Comparison of ENCODE assay signal across 8 cellular contexts in genomic region chr17:42819939-42820535, GRCh38. TPM values are rescaled to one million over a fixed set of nuclear protein-coding genes. Genes with fewer than 3 reads are reported as not detected.
A peak's percentile ranks its signal among the peaks of the same experiment; 100 is the strongest.
DNase-seq lines count a peak whose midpoint lies in the region; ATAC-seq, FAIRE-seq and TF ChIP-seq lines count a peak whose summit lies in the region.

No MANE protein-coding gene starts in this region.

- peak overlapping the region; percentile 23 for H3K27ac Mint-ChIP-seq in astrocyte (ENCODE audit: unreplicated experiment)

- H3K4me1 ChIP-seq in astrocyte (ENCODE audit: insufficient read depth, low read length), result peaks cover 31% of the 10 kb centered on the region

- no peak for FAIRE-seq in astrocyte (lab: Jason Lieb, UNC)

- H3K4me1 Mint-ChIP-seq in astrocyte (ENCODE audit: low read depth, unreplicated experiment), result peaks cover 23% of the 10 kb centered on the region

- TF ChIP-seq CTCF in GM10248 (IDR thresholded peaks at IDR 0.05; ENCODE audit: control extremely low read depth, extremely low read depth, low read depth, missing control alignments), result peak; percentile 72
- peak; percentile 82 for TF ChIP-seq CTCF in astrocyte (IDR thresholded peaks at IDR 0.05; ENCODE audit: insufficient read depth, low read depth, low read length)
- peak; percentile 77 for TF ChIP-seq CTCF in kidney epithelial cell (IDR thresholded peaks at IDR 0.05; ENCODE audit: insufficient read depth, low read length, poor library complexity, severe bottlenecking)

- no peak overlapping the region for H3K27ac ChIP-seq in astrocyte (ENCODE audit: low read depth, low read length)

- H4K20me1 ChIP-seq in astrocyte (ENCODE audit: insufficient read depth, low read length), result peaks cover 7% of the 10 kb centered on the region

- POLR2A ChIA-PET in GM10248 (lab: Yijun Ruan, JAX), result no interaction called here

- peak; percentile 62 for DNase-seq in GM10248 (ENCODE audit: extremely low spot score)
- peak; percentile 54 for DNase-seq in NCI-H1436 (lab: John Stamatoyannopoulos, UW)
- peak in 4 of 5 experiments; percentile 24 to 81 (median 50) for DNase-seq in T-helper 2 cell
- no peak for DNase-seq in astrocyte (ENCODE audit: low read depth)
- no peak for DNase-seq in kidney epithelial cell (ENCODE audit: low read depth)
- DNase-seq in stimulated activated CD8-positive, alpha-beta memory T cell treated with anti-CD3 and anti-CD28 coated beads, Interleukin-15, amount 100 ng/mL, for 48 hours (ENCODE audit: low read depth in 2 of 2), result peak; percentile 44 to 47
- no peak for DNase-seq in DMS79 (lab: John Stamatoyannopoulos, UW)

- H3K4me3 ChIP-seq in astrocyte (ENCODE audit: insufficient read depth, low read depth, low read length) (no peak overlapping the region), kidney epithelial cell (ENCODE audit: low read depth, low read length) (no peak overlapping the region)

- H3K36me3 ChIP-seq in astrocyte (ENCODE audit: insufficient read depth, low read length) (peaks cover 41% of the 10 kb centered on the region), kidney epithelial cell (ENCODE audit: control insufficient read depth, insufficient read depth, low read length) (peaks cover 2% of the 10 kb centered on the region)

- no peak overlapping the region for H3K9ac ChIP-seq in astrocyte (ENCODE audit: low read length)

- H3K27me3 Mint-ChIP-seq in astrocyte (ENCODE audit: low read depth, unreplicated experiment), result no peaks in the 10 kb centered on the region

- CTCF ChIA-PET in GM10248 (lab: Yijun Ruan, JAX), result interaction anchor here (0.8 to 6.6 kb wide), 22 partner anchors 9 to 242 kb away, joined by 3 to 80 read pairs (median 4); partner anchors contain the start of genes COA3, PSMC3IP, PSME3 and RPL27

- no peak overlapping the region for H2AFZ ChIP-seq in astrocyte (ENCODE audit: low read depth, low read length)

- no peaks in the 10 kb centered on the region for H3K27me3 ChIP-seq in astrocyte (ENCODE audit: insufficient read depth, low read length)
- no peaks in the 10 kb centered on the region for H3K27me3 ChIP-seq in kidney epithelial cell (ENCODE audit: control insufficient read depth, insufficient read depth, low read length)

- ATAC-seq in GM18873 (IDR thresholded peaks at IDR 0.05; ENCODE audit: low FRiP score, unreplicated experiment), result no peak

- no peaks in the 10 kb centered on the region for H3K9me3 ChIP-seq in astrocyte (ENCODE audit: insufficient read depth, low read depth, low read length)

- H3K4me2 ChIP-seq in astrocyte (ENCODE audit: low read length), result no peak overlapping the region

- peaks cover 17% of the 10 kb centered on the region for H3K36me3 Mint-ChIP-seq in astrocyte (ENCODE audit: low read depth, unreplicated experiment)

- H3K9me3 Mint-ChIP-seq in astrocyte (ENCODE audit: unreplicated experiment), result no peaks in the 10 kb centered on the region

- peaks cover 31% of the 10 kb centered on the region for H3K79me2 ChIP-seq in astrocyte (ENCODE audit: insufficient read depth, low read length)

- H3K4me3 Mint-ChIP-seq in astrocyte (ENCODE audit: unreplicated experiment), result no peak overlapping the region

RNA-seq across cellular contexts. Expression of gene BECN1, which starts 4.0 kb away (rescaled TPM):
- 79.8 and 87.6 TPM in 2 replicates for total RNA-seq in astrocyte
- 100 and 112 TPM in 2 replicates for total RNA-seq in kidney epithelial cell

RNA-seq across cellular contexts. Expression of gene PSME3, which starts 13.2 kb away (rescaled TPM):
- 131 and 152 TPM in 2 replicates for total RNA-seq in astrocyte
- total RNA-seq in kidney epithelial cell, result 164 and 182 TPM in 2 replicates

RNA-seq across cellular contexts. Expression of gene CNTD1, which starts 21.4 kb away (rescaled TPM):
- total RNA-seq in astrocyte, result not detected in 2 replicates
- 0.21 TPM in 1 of 2 replicates, not detected in the other for total RNA-seq in kidney epithelial cell

RNA-seq across cellular contexts. Expression of gene COA3, which starts 21.5 kb away (rescaled TPM):
- 31.8 and 34.3 TPM in 2 replicates for total RNA-seq in astrocyte
- total RNA-seq in kidney epithelial cell, result 48.3 and 49.4 TPM in 2 replicates

RNA-seq across cellular contexts. Expression of gene AOC2, which starts 24.3 kb away (rescaled TPM):
- total RNA-seq in astrocyte (4.1 and 5.0 TPM in 2 replicates), kidney epithelial cell (2.7 and 3.7 TPM in 2 replicates)

Comparison
In these comparisons a context has a peak if more than half of its experiments do, and no peak if none do; other contexts are left out.
1. DNase-seq: peak in GM10248 (single experiment), NCI-H1436 (single experiment), T-helper 2 cell (4 of 5) and stimulated activated CD8-positive, alpha-beta memory T cell treated with anti-CD3 and anti-CD28 coated beads, Interleukin-15, amount 100 ng/mL, for 48 hours (2 of 2); none in astrocyte (single experiment), kidney epithelial cell (single experiment) and DMS79 (single experiment).
2. Peak in every context shown above with its lines, with median percentiles within 50 percentile points of each other: CTCF ChIP-seq.